1 cellular context compared by ENCODE assay signal in the genomic region with DNA sequence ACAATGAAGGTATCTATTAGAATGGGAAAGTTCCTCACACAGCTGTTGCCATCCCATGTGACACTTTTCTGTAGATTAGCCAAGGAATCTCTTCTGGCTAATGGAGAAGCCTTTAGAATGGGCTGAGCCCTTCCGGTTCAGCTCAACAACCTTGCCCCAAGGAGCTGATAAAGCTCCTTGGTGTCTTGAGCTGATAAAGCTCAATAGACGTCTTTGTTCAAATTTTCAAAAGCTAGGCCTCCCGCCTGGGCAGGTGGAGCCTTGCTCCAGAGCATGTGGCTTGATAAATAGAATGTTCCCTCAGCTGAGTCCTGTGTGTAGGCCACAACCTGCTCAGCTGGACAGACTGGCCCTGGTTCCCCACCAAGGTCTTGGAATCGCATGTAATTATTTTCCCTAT.
TF ChIP-seq lines count a peak whose summit lies in the region.

No MANE protein-coding gene starts in this region.

TF ChIP-seq in WTC11, 78 proteins besides CTCF, POLR2A, EP300 and RAD21 (continued from another document):
- TF ChIP-seq, protein P1, sequence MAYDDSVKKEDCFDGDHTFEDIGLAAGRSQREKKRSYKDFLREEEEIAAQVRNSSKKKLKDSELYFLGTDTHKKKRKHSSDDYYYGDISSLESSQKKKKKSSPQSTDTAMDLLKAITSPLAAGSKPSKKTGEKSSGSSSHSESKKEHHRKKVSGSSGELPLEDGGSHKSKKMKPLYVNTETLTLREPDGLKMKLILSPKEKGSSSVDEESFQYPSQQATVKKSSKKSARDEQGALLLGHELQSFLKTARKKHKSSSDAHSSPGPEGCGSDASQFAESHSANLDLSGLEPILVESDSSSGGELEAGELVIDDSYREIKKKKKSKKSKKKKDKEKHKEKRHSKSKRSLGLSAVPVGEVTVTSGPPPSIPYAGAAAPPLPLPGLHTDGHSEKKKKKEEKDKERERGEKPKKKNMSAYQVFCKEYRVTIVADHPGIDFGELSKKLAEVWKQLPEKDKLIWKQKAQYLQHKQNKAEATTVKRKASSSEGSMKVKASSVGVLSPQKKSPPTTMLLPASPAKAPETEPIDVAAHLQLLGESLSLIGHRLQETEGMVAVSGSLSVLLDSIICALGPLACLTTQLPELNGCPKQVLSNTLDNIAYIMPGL (CRISPR knock-in tag; IDR thresholded peaks at IDR 0.05) = no peak
- TF ChIP-seq ZNF416 (CRISPR knock-in tag; IDR thresholded peaks at IDR 0.05) = no peak
- TF ChIP-seq ZNF138 (CRISPR knock-in tag; conservative IDR thresholded peaks at IDR 0.05) = no peak
- TF ChIP-seq, protein P2, sequence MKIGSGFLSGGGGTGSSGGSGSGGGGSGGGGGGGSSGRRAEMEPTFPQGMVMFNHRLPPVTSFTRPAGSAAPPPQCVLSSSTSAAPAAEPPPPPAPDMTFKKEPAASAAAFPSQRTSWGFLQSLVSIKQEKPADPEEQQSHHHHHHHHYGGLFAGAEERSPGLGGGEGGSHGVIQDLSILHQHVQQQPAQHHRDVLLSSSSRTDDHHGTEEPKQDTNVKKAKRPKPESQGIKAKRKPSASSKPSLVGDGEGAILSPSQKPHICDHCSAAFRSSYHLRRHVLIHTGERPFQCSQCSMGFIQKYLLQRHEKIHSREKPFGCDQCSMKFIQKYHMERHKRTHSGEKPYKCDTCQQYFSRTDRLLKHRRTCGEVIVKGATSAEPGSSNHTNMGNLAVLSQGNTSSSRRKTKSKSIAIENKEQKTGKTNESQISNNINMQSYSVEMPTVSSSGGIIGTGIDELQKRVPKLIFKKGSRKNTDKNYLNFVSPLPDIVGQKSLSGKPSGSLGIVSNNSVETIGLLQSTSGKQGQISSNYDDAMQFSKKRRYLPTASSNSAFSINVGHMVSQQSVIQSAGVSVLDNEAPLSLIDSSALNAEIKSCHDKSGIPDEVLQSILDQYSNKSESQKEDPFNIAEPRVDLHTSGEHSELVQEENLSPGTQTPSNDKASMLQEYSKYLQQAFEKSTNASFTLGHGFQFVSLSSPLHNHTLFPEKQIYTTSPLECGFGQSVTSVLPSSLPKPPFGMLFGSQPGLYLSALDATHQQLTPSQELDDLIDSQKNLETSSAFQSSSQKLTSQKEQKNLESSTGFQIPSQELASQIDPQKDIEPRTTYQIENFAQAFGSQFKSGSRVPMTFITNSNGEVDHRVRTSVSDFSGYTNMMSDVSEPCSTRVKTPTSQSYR (CRISPR knock-in tag; IDR thresholded peaks at IDR 0.05) = no peak
- TF ChIP-seq, protein P3, sequence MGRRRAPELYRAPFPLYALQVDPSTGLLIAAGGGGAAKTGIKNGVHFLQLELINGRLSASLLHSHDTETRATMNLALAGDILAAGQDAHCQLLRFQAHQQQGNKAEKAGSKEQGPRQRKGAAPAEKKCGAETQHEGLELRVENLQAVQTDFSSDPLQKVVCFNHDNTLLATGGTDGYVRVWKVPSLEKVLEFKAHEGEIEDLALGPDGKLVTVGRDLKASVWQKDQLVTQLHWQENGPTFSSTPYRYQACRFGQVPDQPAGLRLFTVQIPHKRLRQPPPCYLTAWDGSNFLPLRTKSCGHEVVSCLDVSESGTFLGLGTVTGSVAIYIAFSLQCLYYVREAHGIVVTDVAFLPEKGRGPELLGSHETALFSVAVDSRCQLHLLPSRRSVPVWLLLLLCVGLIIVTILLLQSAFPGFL (CRISPR knock-in tag; IDR thresholded peaks at IDR 0.05; ENCODE audit: borderline replicate concordance) = no peak
- TF ChIP-seq, protein P4, sequence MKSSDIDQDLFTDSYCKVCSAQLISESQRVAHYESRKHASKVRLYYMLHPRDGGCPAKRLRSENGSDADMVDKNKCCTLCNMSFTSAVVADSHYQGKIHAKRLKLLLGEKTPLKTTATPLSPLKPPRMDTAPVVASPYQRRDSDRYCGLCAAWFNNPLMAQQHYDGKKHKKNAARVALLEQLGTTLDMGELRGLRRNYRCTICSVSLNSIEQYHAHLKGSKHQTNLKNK (CRISPR knock-in tag; IDR thresholded peaks at IDR 0.05) = no peak
- TF ChIP-seq, protein P5, sequence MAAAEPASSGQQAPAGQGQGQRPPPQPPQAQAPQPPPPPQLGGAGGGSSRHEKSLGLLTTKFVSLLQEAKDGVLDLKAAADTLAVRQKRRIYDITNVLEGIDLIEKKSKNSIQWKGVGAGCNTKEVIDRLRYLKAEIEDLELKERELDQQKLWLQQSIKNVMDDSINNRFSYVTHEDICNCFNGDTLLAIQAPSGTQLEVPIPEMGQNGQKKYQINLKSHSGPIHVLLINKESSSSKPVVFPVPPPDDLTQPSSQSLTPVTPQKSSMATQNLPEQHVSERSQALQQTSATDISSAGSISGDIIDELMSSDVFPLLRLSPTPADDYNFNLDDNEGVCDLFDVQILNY (CRISPR knock-in tag; IDR thresholded peaks at IDR 0.05) = no peak
- no peak for TF ChIP-seq FOXJ3 (CRISPR knock-in tag; IDR thresholded peaks at IDR 0.05; ENCODE audit: borderline replicate concordance)
- TF ChIP-seq, protein P6, sequence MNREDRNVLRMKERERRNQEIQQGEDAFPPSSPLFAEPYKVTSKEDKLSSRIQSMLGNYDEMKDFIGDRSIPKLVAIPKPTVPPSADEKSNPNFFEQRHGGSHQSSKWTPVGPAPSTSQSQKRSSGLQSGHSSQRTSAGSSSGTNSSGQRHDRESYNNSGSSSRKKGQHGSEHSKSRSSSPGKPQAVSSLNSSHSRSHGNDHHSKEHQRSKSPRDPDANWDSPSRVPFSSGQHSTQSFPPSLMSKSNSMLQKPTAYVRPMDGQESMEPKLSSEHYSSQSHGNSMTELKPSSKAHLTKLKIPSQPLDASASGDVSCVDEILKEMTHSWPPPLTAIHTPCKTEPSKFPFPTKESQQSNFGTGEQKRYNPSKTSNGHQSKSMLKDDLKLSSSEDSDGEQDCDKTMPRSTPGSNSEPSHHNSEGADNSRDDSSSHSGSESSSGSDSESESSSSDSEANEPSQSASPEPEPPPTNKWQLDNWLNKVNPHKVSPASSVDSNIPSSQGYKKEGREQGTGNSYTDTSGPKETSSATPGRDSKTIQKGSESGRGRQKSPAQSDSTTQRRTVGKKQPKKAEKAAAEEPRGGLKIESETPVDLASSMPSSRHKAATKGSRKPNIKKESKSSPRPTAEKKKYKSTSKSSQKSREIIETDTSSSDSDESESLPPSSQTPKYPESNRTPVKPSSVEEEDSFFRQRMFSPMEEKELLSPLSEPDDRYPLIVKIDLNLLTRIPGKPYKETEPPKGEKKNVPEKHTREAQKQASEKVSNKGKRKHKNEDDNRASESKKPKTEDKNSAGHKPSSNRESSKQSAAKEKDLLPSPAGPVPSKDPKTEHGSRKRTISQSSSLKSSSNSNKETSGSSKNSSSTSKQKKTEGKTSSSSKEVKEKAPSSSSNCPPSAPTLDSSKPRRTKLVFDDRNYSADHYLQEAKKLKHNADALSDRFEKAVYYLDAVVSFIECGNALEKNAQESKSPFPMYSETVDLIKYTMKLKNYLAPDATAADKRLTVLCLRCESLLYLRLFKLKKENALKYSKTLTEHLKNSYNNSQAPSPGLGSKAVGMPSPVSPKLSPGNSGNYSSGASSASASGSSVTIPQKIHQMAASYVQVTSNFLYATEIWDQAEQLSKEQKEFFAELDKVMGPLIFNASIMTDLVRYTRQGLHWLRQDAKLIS (CRISPR knock-in tag; IDR thresholded peaks at IDR 0.05; ENCODE audit: borderline replicate concordance) = no peak
